Comparison of ENCODE assay signal across 9 cellular contexts in the genomic region with DNA sequence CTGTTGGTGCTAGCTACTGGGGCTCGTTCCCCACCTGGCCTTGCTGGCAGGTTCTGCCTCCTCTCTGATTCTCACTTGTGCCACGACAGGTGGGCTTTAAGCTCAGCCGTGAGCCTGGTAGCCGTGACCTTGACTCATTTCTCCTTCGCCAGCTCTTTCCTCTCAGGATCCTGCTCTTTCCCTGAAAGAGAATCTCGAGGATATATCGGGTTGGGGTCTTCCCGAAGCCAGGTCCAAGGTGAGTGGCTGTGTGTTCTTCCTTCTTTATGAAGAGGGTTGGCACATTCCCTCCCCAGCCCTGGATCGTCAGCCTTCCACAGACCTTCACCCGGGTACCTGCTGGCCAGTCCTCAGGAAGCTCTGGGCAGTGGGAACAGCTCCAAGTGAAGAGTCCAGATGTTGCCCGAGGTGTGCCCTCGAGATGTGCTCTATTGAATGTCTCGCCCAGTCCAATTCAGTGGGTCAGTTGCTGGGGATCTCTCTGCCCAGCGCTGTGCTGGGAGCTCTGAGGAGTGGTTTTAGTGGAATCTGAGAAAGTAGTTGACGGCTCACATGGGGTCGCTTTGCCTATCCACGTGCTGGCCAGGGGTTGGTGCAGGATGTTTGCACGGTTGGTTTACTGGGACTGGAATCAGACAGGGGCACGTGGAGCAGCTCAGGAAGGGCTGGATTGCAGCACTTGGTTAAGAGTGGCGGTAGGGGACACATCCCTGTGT. TPM values are rescaled to one million over a fixed set of nuclear protein-coding genes. Genes with fewer than 3 reads are reported as not detected.
DNase-seq lines count a peak whose midpoint lies in the region; ATAC-seq and TF ChIP-seq lines count a peak whose summit lies in the region.
"Had no signal": no experiment of that assay in that cellular context is flagged by ENCODE, and none has a peak within 500 bp of the region (broad histone marks: within the 10 kb centered on the region; RNA-seq: fewer than 3 reads in every experiment).

No MANE protein-coding gene starts in this region.

- H3K4me3 ChIP-seq in foreskin fibroblast (ENCODE audit: low read depth in 1 of 2, low read length in 2 of 2) (peak overlapping the region; percentile 76 to 87), transverse colon (peak overlapping the region in 1 of 4 donors; percentile 75), spleen (peak overlapping the region in 2 of 8 donors; percentile 87 to 95)

- H3K4me3 Mint-ChIP-seq in activated CD4-positive, alpha-beta T cell treated with anti-CD3 and anti-CD28 coated beads for 36 hours: peak overlapping the region; percentile 77
- peak overlapping the region; percentile 81 for H3K4me3 Mint-ChIP-seq in stimulated activated effector memory CD8-positive, alpha-beta T cell treated with anti-CD3 and anti-CD28 coated beads, Interleukin-12 subunit alpha, Interleukin-12 subunit beta, amount 100 ng/mL, for 72 hours

- H3K36me3 Mint-ChIP-seq in activated CD4-positive, alpha-beta T cell treated with anti-CD3 and anti-CD28 coated beads for 36 hours (ENCODE audit: low read depth): peaks cover 2% of the 10 kb centered on the region
- no peaks in the 10 kb centered on the region for H3K36me3 Mint-ChIP-seq in stimulated activated effector memory CD8-positive, alpha-beta T cell treated with anti-CD3 and anti-CD28 coated beads, Interleukin-12 subunit alpha, Interleukin-12 subunit beta, amount 100 ng/mL, for 72 hours

- H3K4me1 ChIP-seq in transverse colon (peaks cover 2 to 19% (median 14%) of the 10 kb centered on the region in 4 donors), spleen (peaks cover 10 to 38% (median 29%) of the 10 kb centered on the region in 6 donors)

- intact Hi-C loops in activated CD4-positive, alpha-beta T cell treated with anti-CD3 and anti-CD28 coated beads for 36 hours (cut with DNase I, micrococcal nuclease): no loop called here
- intact Hi-C loops in transverse colon (cut with DNase I; ENCODE audit: low total_unique reads) (no loop called here), spleen (cut with DNase I; ENCODE audit: low total_unique reads) (no loop called here)

- H3K36me3 ChIP-seq in transverse colon: no peaks in the 10 kb centered on the region
- peaks cover 0 to 3% (median 0%) of the 10 kb centered on the region in 6 donors for H3K36me3 ChIP-seq in spleen

- POLR2A ChIA-PET in activated CD4-positive, alpha-beta T cell treated with anti-CD3 and anti-CD28 coated beads for 36 hours (lab: Charles Lee): no interaction called here

- peak overlapping the region; percentile 61 for H3K27ac Mint-ChIP-seq in activated CD4-positive, alpha-beta T cell treated with anti-CD3 and anti-CD28 coated beads for 36 hours
- peak overlapping the region; percentile 90 for H3K27ac Mint-ChIP-seq in stimulated activated effector memory CD8-positive, alpha-beta T cell treated with anti-CD3 and anti-CD28 coated beads, Interleukin-12 subunit alpha, Interleukin-12 subunit beta, amount 100 ng/mL, for 72 hours

- no peak for DNase-seq in activated CD4-positive, alpha-beta T cell treated with anti-CD3 and anti-CD28 coated beads for 36 hours
- no peak for DNase-seq in activated CD4-positive, alpha-beta T cell treated with anti-CD3 and anti-CD28 coated beads, Interleukin-2, amount 50 U/mL, for 48 hours
- no peak for DNase-seq in foreskin fibroblast
- DNase-seq in stimulated activated effector memory CD8-positive, alpha-beta T cell treated with anti-CD3 and anti-CD28 coated beads, Interleukin-12 subunit alpha, Interleukin-12 subunit beta, amount 100 ng/mL, for 72 hours (ENCODE audit: low spot score in 2 of 2): no peak
- no peak for DNase-seq in transverse colon
- no peak for DNase-seq in spleen
- DNase-seq: activated CD8-positive, alpha-beta memory T cell treated with anti-CD3 and anti-CD28 coated beads, Interleukin-2, amount 50 U/mL, for 4 hours had no signal

- 83 to 94% methylated on average over 5 to 20 of the region's 20 CpGs for WGBS in transverse colon (ENCODE audit: low coverage in 1 of 2), 2 donors
- 70 to 82% (median 79%) methylated on average over 18 to 20 of the region's 20 CpGs for WGBS in spleen, 5 donors

- peaks cover 26% of the 10 kb centered on the region for H3K4me1 Mint-ChIP-seq in activated CD4-positive, alpha-beta T cell treated with anti-CD3 and anti-CD28 coated beads for 36 hours
- peaks cover 21% of the 10 kb centered on the region for H3K4me1 Mint-ChIP-seq in stimulated activated effector memory CD8-positive, alpha-beta T cell treated with anti-CD3 and anti-CD28 coated beads, Interleukin-12 subunit alpha, Interleukin-12 subunit beta, amount 100 ng/mL, for 72 hours

- no peak for TF ChIP-seq EP300 in transverse colon (IDR thresholded peaks at IDR 0.05; ENCODE audit: low read depth)

- no peaks in the 10 kb centered on the region for H3K9me3 ChIP-seq in transverse colon
- H3K9me3 ChIP-seq in spleen: no peaks in the 10 kb centered on the region

- in situ Hi-C loops in transverse colon (cut with MboI; ENCODE audit: low pct_ligation_motif_present in 1 of 4, low pct_unique_long_range_greater_than_20kb in 1 of 4, low sequenced_read_pairs in 3 of 4): no loop called here

- TF ChIP-seq POLR2A in transverse colon (IDR thresholded peaks at IDR 0.05): no peak
- no peak for TF ChIP-seq POLR2A in spleen (IDR thresholded peaks at IDR 0.05)

- TF ChIP-seq CTCF in VCaP (conservative IDR thresholded peaks at IDR 0.05): no peak
- TF ChIP-seq CTCF in foreskin fibroblast (IDR thresholded peaks at IDR 0.05; ENCODE audit: low read depth, low read length): no peak
- TF ChIP-seq CTCF in transverse colon (IDR thresholded peaks at IDR 0.05): no peak
- no peak for TF ChIP-seq CTCF in spleen (IDR thresholded peaks at IDR 0.05 in 8 of 11, conservative IDR thresholded peaks at IDR 0.05 in 3 of 11)

- H3K27me3 ChIP-seq in transverse colon: no peaks in the 10 kb centered on the region
- H3K27me3 ChIP-seq in spleen (replicated peaks in 1 of 7): no peaks in the 10 kb centered on the region

- CTCF ChIA-PET in activated CD4-positive, alpha-beta T cell treated with anti-CD3 and anti-CD28 coated beads for 36 hours (lab: Charles Lee): interaction anchor here (0.7 to 1.3 kb wide), 3 partner anchors 9 to 23 kb away, joined by 3 to 5 read pairs (median 3); no protein-coding TSS in a partner anchor

- H3K27ac ChIP-seq in VCaP (peak overlapping the region; percentile 88; the same call in 1 of the 2 replicates), transverse colon (no peak overlapping the region), spleen (no peak overlapping the region)

- no peak for ATAC-seq in activated CD4-positive, alpha-beta T cell treated with anti-CD3 and anti-CD28 coated beads for 36 hours
- ATAC-seq in stimulated activated effector memory CD8-positive, alpha-beta T cell treated with anti-CD3 and anti-CD28 coated beads, Interleukin-12 subunit alpha, Interleukin-12 subunit beta, amount 100 ng/mL, for 72 hours: no peak
- no peak for ATAC-seq in HG03342 (IDR thresholded peaks at IDR 0.05; ENCODE audit: unreplicated experiment)

- H3K27me3 Mint-ChIP-seq in activated CD4-positive, alpha-beta T cell treated with anti-CD3 and anti-CD28 coated beads for 36 hours: no peaks in the 10 kb centered on the region

- H3K9me3 Mint-ChIP-seq in activated CD4-positive, alpha-beta T cell treated with anti-CD3 and anti-CD28 coated beads for 36 hours (ENCODE audit: low read depth): no peaks in the 10 kb centered on the region
- no peaks in the 10 kb centered on the region for H3K9me3 Mint-ChIP-seq in stimulated activated effector memory CD8-positive, alpha-beta T cell treated with anti-CD3 and anti-CD28 coated beads, Interleukin-12 subunit alpha, Interleukin-12 subunit beta, amount 100 ng/mL, for 72 hours

RNA-seq across cellular contexts. Expression of gene ZNF74, which starts 1.4 kb away (rescaled TPM):
- 10 to 100 TPM in 1 of 2 experiments, 1 to 10 TPM in 1; 6.5 to 10.3 TPM for total RNA-seq in activated CD4-positive, alpha-beta T cell treated with anti-CD3 and anti-CD28 coated beads for 36 hours
- total RNA-seq in transverse colon: 10 to 100 TPM in 1 of 4 donors, 1 to 10 TPM in 3; 1.9 to 11.5 (median 6.6) TPM
- 10 to 100 TPM in 2 of 7 donors, 1 to 10 TPM in 5; 6.2 to 11.7 (median 7.7) TPM for total RNA-seq in spleen
- 1 to 10 TPM; 3.4 to 5.6 (median 3.5) TPM for polyA plus RNA-seq in spleen

RNA-seq across cellular contexts. Expression of gene SCARF2, which starts 42.3 kb away (rescaled TPM):
- under 1 TPM; 0.39 to 0.46 TPM for total RNA-seq in activated CD4-positive, alpha-beta T cell treated with anti-CD3 and anti-CD28 coated beads for 36 hours
- total RNA-seq in transverse colon: 10 to 100 TPM in 1 of 4 donors, 1 to 10 TPM in 3; 3.4 to 15.9 (median 8.7) TPM
- total RNA-seq in spleen: 10 to 100 TPM in 5 of 7 donors, 1 to 10 TPM in 2; 7.1 to 18.0 (median 10.6) TPM
- polyA plus RNA-seq in spleen: 1 to 10 TPM; 1.1 to 3.0 (median 1.2) TPM
